In the genomic region with DNA sequence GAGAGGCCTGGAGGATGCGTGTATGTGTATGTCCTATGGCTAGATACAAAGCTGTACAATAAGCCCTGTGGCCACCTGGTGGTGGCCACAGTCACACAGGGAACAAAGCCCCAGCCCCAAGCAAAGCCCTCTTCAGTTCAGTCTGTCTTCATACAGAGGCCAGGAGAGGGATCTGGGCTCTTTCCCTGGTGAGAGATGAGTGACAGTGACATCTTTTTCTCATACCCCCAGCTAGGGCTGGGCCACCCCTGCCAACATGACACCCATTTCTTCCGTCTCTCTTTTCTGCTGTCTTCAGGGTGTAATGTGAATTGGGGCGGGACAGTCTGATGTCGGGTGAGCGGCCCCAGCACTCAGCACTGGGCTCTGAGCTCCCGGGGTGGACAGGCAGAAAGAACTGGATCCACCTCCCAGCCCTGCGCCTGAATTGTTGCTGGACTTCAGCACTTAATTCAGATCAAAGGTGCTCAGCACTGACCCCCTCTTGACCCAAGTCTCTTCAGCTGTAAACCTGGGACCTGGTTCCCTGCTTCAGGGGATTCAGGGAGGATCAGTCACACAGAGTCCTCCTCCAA, we compare ENCODE assay signal across 13 cellular contexts. TPM values are rescaled to one million over a fixed set of nuclear protein-coding genes. Genes with fewer than 3 reads are reported as not detected.
A peak's percentile ranks its signal among the peaks of the same experiment; 100 is the strongest.
DNase-seq lines count a peak whose midpoint lies in the region; ATAC-seq and TF ChIP-seq lines count a peak whose summit lies in the region.
"Had no signal": no experiment of that assay in that cellular context is flagged by ENCODE, and none has a peak within 500 bp of the region (broad histone marks: within the 10 kb centered on the region; RNA-seq: fewer than 3 reads in every experiment).

No MANE protein-coding gene starts in this region.

- H3K27me3 ChIP-seq in breast epithelium (no peaks in the 10 kb centered on the region), adipocyte (replicated peaks; ENCODE audit: control insufficient read depth, insufficient read depth, low read length) (peaks cover 12% of the 10 kb centered on the region)

- H3K9ac ChIP-seq in adipocyte (ENCODE audit: low read length): no peak overlapping the region

- H3K4me1 ChIP-seq in breast epithelium (no peaks in the 10 kb centered on the region), adipocyte (ENCODE audit: control insufficient read depth, insufficient read depth, low read length) (no peaks in the 10 kb centered on the region)
- H3K4me1 ChIP-seq: heart left ventricle had no signal

- TF ChIP-seq POLR2A in breast epithelium (IDR thresholded peaks at IDR 0.05): no peak

- no peaks in the 10 kb centered on the region for H3K36me3 Mint-ChIP-seq in type B pancreatic cell

- intact Hi-C loops in breast epithelium (cut with DNase I; ENCODE audit: low total_unique reads): no loop called here

- no peak for ATAC-seq in HG03175 (IDR thresholded peaks at IDR 0.05; ENCODE audit: unreplicated experiment)
- ATAC-seq in activated CD4-positive, CD25-positive, alpha-beta regulatory T cell treated with anti-CD3 and anti-CD28 coated beads, Interleukin-2, amount 50 U/mL, for 24 hours: no peak

- H3K4me3 ChIP-seq in breast epithelium (no peak overlapping the region), adipocyte (ENCODE audit: low read length) (no peak overlapping the region)
- H3K4me3 ChIP-seq: heart left ventricle had no signal

- no peak overlapping the region for H3K4me3 Mint-ChIP-seq in type B pancreatic cell

- no peaks in the 10 kb centered on the region for H3K27me3 Mint-ChIP-seq in type B pancreatic cell

- no peak overlapping the region for H3K27ac ChIP-seq in breast epithelium
- H3K27ac ChIP-seq: heart left ventricle had no signal

- H3K9me3 ChIP-seq in breast epithelium (no peaks in the 10 kb centered on the region), adipocyte (ENCODE audit: control insufficient read depth, low read length) (no peaks in the 10 kb centered on the region)
- H3K9me3 ChIP-seq: heart left ventricle had no signal

- in situ Hi-C loops in T47D (cut with HindIII; ENCODE audit: low pct_unique_long_range_greater_than_20kb, low sequenced_read_pairs): no loop called here

- H3K4me1 Mint-ChIP-seq in type B pancreatic cell (ENCODE audit: unreplicated experiment): peaks cover 4% of the 10 kb centered on the region

- peak; percentile 50 to 54 for DNase-seq in T47D (ENCODE audit: low read depth in 1 of 2, low spot score in 1 of 2)
- DNase-seq in breast epithelium (ENCODE audit: low spot score in 2 of 2): no peak
- DNase-seq in adipocyte (ENCODE audit: low read depth): peak; percentile 24
- DNase-seq in kidney tubule cell (ENCODE audit: low spot score): peak; percentile 21
- peak; percentile 34 for DNase-seq in type B pancreatic cell (ENCODE audit: extremely low spot score, unreplicated experiment)
- DNase-seq in NCI-H82 treated with DMSO at 0.1 percent for 48 hours (lab: John Stamatoyannopoulos, UW; ENCODE audit: unreplicated experiment): no peak
- DNase-seq: EL, heart left ventricle, KBM-7, NCI-H1417, NCI-H2227 treated with DMSO at 0.1 percent for 48 hours had no signal

- TF ChIP-seq CTCF in breast epithelium (IDR thresholded peaks at IDR 0.05) (peak in 1 of 3 donors; percentile 14), type B pancreatic cell (conservative IDR thresholded peaks at IDR 0.05) (peak; percentile 56)

- H3K9me3 Mint-ChIP-seq in type B pancreatic cell: no peaks in the 10 kb centered on the region

- no peak overlapping the region for H3K27ac Mint-ChIP-seq in type B pancreatic cell

- H3K36me3 ChIP-seq in breast epithelium: no peaks in the 10 kb centered on the region
- no peaks in the 10 kb centered on the region for H3K36me3 ChIP-seq in adipocyte (ENCODE audit: control insufficient read depth, insufficient read depth, low read length, severe bottlenecking)
- H3K36me3 ChIP-seq: heart left ventricle had no signal

RNA-seq across cellular contexts. Expression of a gene that starts 59.8 kb away (rescaled TPM):
- total RNA-seq in breast epithelium (1,000 to 10,000 TPM in 2 of 3 donors, 10 to 100 TPM in 1; 88.7 to 1,840 (median 1,497) TPM), type B pancreatic cell (ENCODE audit: low replicate concordance) (3.5 and 7.1 TPM in 2 replicates)

Comparison
In these comparisons a context has a peak if more than half of its experiments do, and no peak if none do; other contexts are left out.
1. DNase-seq: peak in T47D (2 of 2), adipocyte (single experiment), kidney tubule cell (single experiment) and type B pancreatic cell (single experiment); none in breast epithelium (0 of 2) and NCI-H82 treated with DMSO at 0.1 percent for 48 hours (single experiment).
2. RNA of a gene that starts 59.8 kb away (total RNA-seq): 88.7 to 1,840 TPM in breast epithelium; 3.5 to 7.1 TPM in type B pancreatic cell; every median in the first group is over 10 times any median in the second.